Comparison of ENCODE assay signal across 16 cellular contexts in the genomic region with DNA sequence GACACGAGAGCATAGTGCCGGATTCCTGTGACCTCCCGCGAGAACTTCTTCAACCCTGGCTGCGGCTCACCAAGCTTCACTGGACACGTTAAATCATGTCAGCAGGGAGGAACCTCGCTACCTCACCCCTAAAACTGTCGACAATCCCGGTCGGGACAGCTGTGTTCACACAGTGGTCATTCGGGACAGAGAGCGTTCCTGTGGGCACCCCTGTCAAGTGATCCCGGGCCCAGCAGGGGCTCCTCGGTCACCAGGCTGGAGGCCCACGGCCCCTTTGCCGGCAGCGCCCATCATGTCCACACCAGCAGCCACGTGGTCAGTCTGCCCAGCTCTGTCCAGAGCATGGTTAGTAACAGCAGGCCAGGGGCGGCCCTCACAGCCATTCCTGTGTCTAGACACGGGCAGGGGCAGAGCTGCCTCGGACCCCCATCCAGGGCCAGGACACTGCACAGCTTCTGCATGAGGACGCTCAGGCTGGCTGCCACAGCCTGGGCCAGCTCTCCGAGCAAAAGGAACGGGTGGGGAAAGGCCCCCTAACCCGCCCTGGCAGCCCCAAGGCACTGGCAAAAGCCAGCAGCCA. TPM values are rescaled to one million over a fixed set of nuclear protein-coding genes. Genes with fewer than 3 reads are reported as not detected.
DNase-seq lines count a peak whose midpoint lies in the region; ATAC-seq, FAIRE-seq and TF ChIP-seq lines count a peak whose summit lies in the region.
"Had no signal": no experiment of that assay in that cellular context is flagged by ENCODE, and none has a peak within 500 bp of the region (broad histone marks: within the 10 kb centered on the region; RNA-seq: fewer than 3 reads in every experiment).

No MANE protein-coding gene starts in this region.

- H3K9ac ChIP-seq in BLaER1 (no peak overlapping the region), K562 (ENCODE audit: insufficient read depth in 1 of 2, low read depth in 2 of 2, low read length in 2 of 2) (peak overlapping the region in 1 of 2 experiments; percentile 50; a peak in 1 of 4 replicates)

- BruUV-seq in K562 (replicated peaks; lab: Mats Ljungman, UMichigan): no TSS peak

- TF ChIP-seq RAD21 in K562 (CRISPR knock-in tag; conservative IDR thresholded peaks at IDR 0.05 in 1 of 2, IDR thresholded peaks at IDR 0.05 in 1 of 2): no peak

- peak overlapping the region in 6 of 7 donors; percentile 14 to 91 (median 83) for H3K4me3 Mint-ChIP-seq in CD8-positive, alpha-beta memory T cell
- peak overlapping the region; percentile 87 to 92 (median 90) for H3K4me3 Mint-ChIP-seq in nephron

- H3K79me2 ChIP-seq in K562 (ENCODE audit: control insufficient read depth, insufficient read depth, low read length): peaks cover 49% of the 10 kb centered on the region

- H3K4me1 Mint-ChIP-seq in CD8-positive, alpha-beta memory T cell: peaks cover 22 to 29% (median 22%) of the 10 kb centered on the region in 3 donors
- peaks cover 19% of the 10 kb centered on the region for H3K4me1 Mint-ChIP-seq in nephron

- no peak for TF ChIP-seq EP300 in K562 (IDR thresholded peaks at IDR 0.05; ENCODE audit: low read length)

- H3K4me2 ChIP-seq in BLaER1: peak overlapping the region; percentile 96
- no peak overlapping the region for H3K4me2 ChIP-seq in K562 (ENCODE audit: insufficient read depth, low read length)

- peaks cover 9% of the 10 kb centered on the region for H3K9me1 ChIP-seq in K562 (ENCODE audit: control insufficient read depth, insufficient read depth, low read length)

- H3K9me3 Mint-ChIP-seq in CD8-positive, alpha-beta memory T cell: no peaks in the 10 kb centered on the region
- H3K9me3 Mint-ChIP-seq in nephron: no peaks in the 10 kb centered on the region

- H3K4me3 ChIP-seq in BLaER1 (no peak overlapping the region), K562 (no peak overlapping the region)
- no peak overlapping the region for H3K4me3 ChIP-seq in CD8-positive, alpha-beta memory T cell (ENCODE audit: low read length)
- H3K4me3 ChIP-seq: stomach had no signal

- POLR2A ChIA-PET in CD8-positive, alpha-beta memory T cell (lab: Charles Lee): no interaction called here
- POLR2A ChIA-PET in K562 (lab: Yijun Ruan, JAX): interaction anchor here (1.1 to 5.6 kb wide), 3 partner anchors 13 to 26 kb away, joined by 3 to 33 read pairs (median 4); no protein-coding TSS in a partner anchor

- H3K4me1 ChIP-seq in BLaER1: peaks cover 42% of the 10 kb centered on the region
- H3K4me1 ChIP-seq in CD8-positive, alpha-beta memory T cell (ENCODE audit: insufficient read depth, low read length): peaks cover 23% of the 10 kb centered on the region
- H3K4me1 ChIP-seq in K562 (replicated peaks in 1 of 2; ENCODE audit: control insufficient read depth in 2 of 2, insufficient read depth in 2 of 2, low read length in 2 of 2): peaks cover 21 to 56% of the 10 kb centered on the region in 2 experiments

- no peak for TF ChIP-seq CTCF in K562 (IDR thresholded peaks at IDR 0.05 in 2 of 3, conservative IDR thresholded peaks at IDR 0.05 in 1 of 3; ENCODE audit: insufficient read depth in 2 of 3, low read depth in 1 of 3, low read length in 3 of 3)
- TF ChIP-seq CTCF in nephron (IDR thresholded peaks at IDR 0.05; ENCODE audit: unreplicated experiment in 3 of 3): no peak

- WGBS in K562 (ENCODE audit: insufficient coverage, low coverage, missing lambda C conversion rate): 91% methylated on average over 25 of the region's 25 CpGs

- CTCF ChIA-PET in CD8-positive, alpha-beta memory T cell (lab: Charles Lee): interaction anchor here (1.2 kb wide), 1 partner anchor 15 kb away, joined by 3 read pairs; no protein-coding TSS in a partner anchor
- CTCF ChIA-PET in K562 (lab: Yijun Ruan, JAX; ENCODE audit: low intra/inter-chr PET ratio): no interaction called here

- no peaks in the 10 kb centered on the region for H3K9me3 ChIP-seq in BLaER1
- H3K9me3 ChIP-seq in CD8-positive, alpha-beta memory T cell (ENCODE audit: low read length): no peaks in the 10 kb centered on the region
- H3K9me3 ChIP-seq in K562 (replicated peaks; ENCODE audit: control insufficient read depth, insufficient read depth, low read depth, low read length): no peaks in the 10 kb centered on the region
- H3K9me3 ChIP-seq: stomach had no signal

- H3K27ac Mint-ChIP-seq in CD8-positive, alpha-beta memory T cell: peak overlapping the region in 2 of 8 donors; percentile 50 to 68
- H3K27ac Mint-ChIP-seq in nephron: no peak overlapping the region

- no peak for ATAC-seq in K562
- ATAC-seq in HG03045 (IDR thresholded peaks at IDR 0.05; ENCODE audit: unreplicated experiment): no peak
- no peak for ATAC-seq in HG02885 (IDR thresholded peaks at IDR 0.05; ENCODE audit: poor library complexity, unreplicated experiment)

- in situ Hi-C loops in K562 (cut with MboI): no loop called here

- H3K27me3 Mint-ChIP-seq in CD8-positive, alpha-beta memory T cell: no peaks in the 10 kb centered on the region
- H3K27me3 Mint-ChIP-seq in nephron (ENCODE audit: low read depth): no peaks in the 10 kb centered on the region

- peaks cover 55% of the 10 kb centered on the region for H3K36me3 ChIP-seq in BLaER1
- no peaks in the 10 kb centered on the region for H3K36me3 ChIP-seq in CD8-positive, alpha-beta memory T cell (ENCODE audit: insufficient read depth, low read length)
- peaks cover 50% of the 10 kb centered on the region; the same call in 2 of the 3 replicates for H3K36me3 ChIP-seq in K562 (ENCODE audit: control insufficient read depth, insufficient read depth, low read length)

- H2AFZ ChIP-seq in K562 (ENCODE audit: low read depth, low read length): no peak overlapping the region

- no peak for TF ChIP-seq POLR2A in K562 (conservative IDR thresholded peaks at IDR 0.05)

- no peaks in the 10 kb centered on the region for H3K27me3 ChIP-seq in BLaER1
- H3K27me3 ChIP-seq in CD8-positive, alpha-beta memory T cell (ENCODE audit: insufficient read depth, low read length, poor library complexity, severe bottlenecking): no peaks in the 10 kb centered on the region
- H3K27me3 ChIP-seq in K562 (ENCODE audit: control insufficient read depth in 2 of 2, insufficient read depth in 2 of 2, low read length in 2 of 2): no peaks in the 10 kb centered on the region
- H3K27me3 ChIP-seq: stomach had no signal

- no peak for FAIRE-seq in K562 (lab: Jason Lieb, UNC)
- FAIRE-seq: keratinocyte had no signal

- no peak for DNase-seq in CD8-positive, alpha-beta memory T cell
- no peak for DNase-seq in K562 (ENCODE audit: extremely low read depth in 1 of 4, low spot score in 3 of 4)
- DNase-seq in NCI-H2196 (lab: John Stamatoyannopoulos, UW; ENCODE audit: unreplicated experiment): no peak
- DNase-seq: activated gamma-delta T cell, AML-193, DMS53, KBM-7, NCI-H1105, NCI-H2227 treated with DMSO at 0.1 percent for 48 hours, SHP77 treated with DMSO at 0.1 percent for 48 hours, stomach had no signal

- peaks cover 0 to 24% (median 2%) of the 10 kb centered on the region in 3 donors for H3K36me3 Mint-ChIP-seq in CD8-positive, alpha-beta memory T cell
- peaks cover 11% of the 10 kb centered on the region for H3K36me3 Mint-ChIP-seq in nephron (ENCODE audit: low read depth)

- H3K27ac ChIP-seq in BLaER1: no peak overlapping the region
- H3K27ac ChIP-seq in CD8-positive, alpha-beta memory T cell (ENCODE audit: low read depth, low read length): no peak overlapping the region
- no peak overlapping the region for H3K27ac ChIP-seq in K562 (ENCODE audit: extremely low read depth, low read depth, low read length)
- H3K27ac ChIP-seq: stomach had no signal

- intact Hi-C loops in K562 (cut with micrococcal nuclease): no loop called here

- peaks cover 86% of the 10 kb centered on the region for H4K20me1 ChIP-seq in BLaER1
- H4K20me1 ChIP-seq in K562 (replicated peaks; ENCODE audit: control insufficient read depth, insufficient read depth, low read length): peaks cover 25% of the 10 kb centered on the region; the same call in 1 of the 2 replicates

RNA-seq across cellular contexts. Expression of gene INPP5E, which starts 3.5 kb away (rescaled TPM):
- total RNA-seq in CD8-positive, alpha-beta memory T cell: 10 to 100 TPM; 18.0 to 19.2 TPM
- 5.3 TPM for polyA plus RNA-seq in CD8-positive, alpha-beta memory T cell
- 37.0 and 74.1 TPM in 2 replicates for total RNA-seq in K562 (2011; cell fraction: chromatin; rRNA removed; ENCODE audit: low replicate concordance)
- 37.7 and 43.0 TPM in 2 replicates for total RNA-seq in K562 (2011; cell fraction: nucleolus; rRNA removed)
- 29.3 and 32.3 TPM in 2 replicates for total RNA-seq in K562 (2011; cell fraction: nucleoplasm; rRNA removed)
- total RNA-seq in K562 (2014; rRNA removed) (8.8 and 11.1 TPM in 2 replicates), K562 (2014; rRNA removed; fragmentation: Illumina TruSeq; extraction: Trizol) (2.5 and 2.9 TPM in 2 replicates), K562 (2015; rRNA removed; fragmentation: Illumina TruSeq; extraction: Trizol) (5.4 and 5.7 TPM in 2 replicates), K562 (2021) (16.3 and 17.4 TPM in 2 replicates)
- polyA plus RNA-seq in K562 (2011; rRNA removed) (4.4 and 6.8 TPM in 2 replicates), K562 (2014; fragmentation: Illumina TruSeq; extraction: Trizol) (4.9 and 8.4 TPM in 2 replicates), K562 (2014; fragmentation: Nextera tagmentation; extraction: Ambion mirVana) (under 1 TPM; 0.38 to 0.56 TPM), K562 (2014; rRNA removed) (14.1 and 15.1 TPM in 2 replicates)
- polyA plus RNA-seq in K562 (2011; cell fraction: cytosol; rRNA removed): 4.8 and 9.1 TPM in 2 replicates
- 52.4 and 74.6 TPM in 2 replicates for polyA plus RNA-seq in K562 (2011; cell fraction: nucleus; rRNA removed)
- polyA plus RNA-seq in K562 (2012): 9.4 and 14.3 TPM in 2 replicates
- polyA minus RNA-seq in K562 (2011; rRNA and poly(A)+ RNA removed): 1.9 and 2.4 TPM in 2 replicates
- 3.7 and 3.8 TPM in 2 replicates for polyA minus RNA-seq in K562 (2011; cell fraction: cytosol; rRNA and poly(A)+ RNA removed)
- polyA minus RNA-seq in K562 (2011; cell fraction: nucleus; rRNA and poly(A)+ RNA removed): 10.7 and 12.0 TPM in 2 replicates

RNA-seq across cellular contexts. Expression of gene PMPCA, which starts 25.7 kb away (rescaled TPM):
- total RNA-seq in CD8-positive, alpha-beta memory T cell: 100 to 1,000 TPM in 1 of 2 experiments, 10 to 100 TPM in 1; 96.4 to 101 TPM
- polyA plus RNA-seq in CD8-positive, alpha-beta memory T cell: 39.2 TPM
- total RNA-seq in K562 (2011; cell fraction: chromatin; rRNA removed; ENCODE audit: low replicate concordance): 255 and 404 TPM in 2 replicates
- 209 and 247 TPM in 2 replicates for total RNA-seq in K562 (2011; cell fraction: nucleolus; rRNA removed)
- total RNA-seq in K562 (2011; cell fraction: nucleoplasm; rRNA removed): 203 and 214 TPM in 2 replicates
- 86.6 and 111 TPM in 2 replicates for total RNA-seq in K562 (2014; rRNA removed)
- 82.4 and 104 TPM in 2 replicates for total RNA-seq in K562 (2014; rRNA removed; fragmentation: Illumina TruSeq; extraction: Trizol)
- 66.6 and 67.5 TPM in 2 replicates for total RNA-seq in K562 (2015; rRNA removed; fragmentation: Illumina TruSeq; extraction: Trizol)
- total RNA-seq in K562 (2021): 118 and 139 TPM in 2 replicates
- polyA plus RNA-seq in K562 (2011; rRNA removed): 114 and 119 TPM in 2 replicates
- polyA plus RNA-seq in K562 (2011; cell fraction: cytosol; rRNA removed): 102 and 129 TPM in 2 replicates
- polyA plus RNA-seq in K562 (2011; cell fraction: nucleus; rRNA removed): 346 and 387 TPM in 2 replicates
- polyA plus RNA-seq in K562 (2012): 65.8 and 181 TPM in 2 replicates
- polyA plus RNA-seq in K562 (2014; fragmentation: Illumina TruSeq; extraction: Trizol): 99.8 and 122 TPM in 2 replicates
- 10 to 100 TPM; 23.9 to 30.0 TPM for polyA plus RNA-seq in K562 (2014; fragmentation: Nextera tagmentation; extraction: Ambion mirVana)
- 129 and 143 TPM in 2 replicates for polyA plus RNA-seq in K562 (2014; rRNA removed)
- 81.4 and 83.2 TPM in 2 replicates for polyA minus RNA-seq in K562 (2011; rRNA and poly(A)+ RNA removed)
- 40.2 and 43.4 TPM in 2 replicates for polyA minus RNA-seq in K562 (2011; cell fraction: cytosol; rRNA and poly(A)+ RNA removed)
- polyA minus RNA-seq in K562 (2011; cell fraction: nucleus; rRNA and poly(A)+ RNA removed): 68.0 and 90.1 TPM in 2 replicates

RNA-seq across cellular contexts. Expression of gene ENTR1, which starts 25.7 kb away (rescaled TPM):
- total RNA-seq in CD8-positive, alpha-beta memory T cell: 10 to 100 TPM; 52.2 to 55.5 TPM
- polyA plus RNA-seq in CD8-positive, alpha-beta memory T cell: 13.1 TPM
- total RNA-seq in K562 (2011; cell fraction: chromatin; rRNA removed; ENCODE audit: low replicate concordance): 129 and 278 TPM in 2 replicates
- 185 and 197 TPM in 2 replicates for total RNA-seq in K562 (2011; cell fraction: nucleolus; rRNA removed)
- total RNA-seq in K562 (2011; cell fraction: nucleoplasm; rRNA removed): 143 and 151 TPM in 2 replicates
- total RNA-seq in K562 (2014; rRNA removed): 79.0 and 88.8 TPM in 2 replicates
- total RNA-seq in K562 (2014; rRNA removed; fragmentation: Illumina TruSeq; extraction: Trizol): 38.1 and 38.3 TPM in 2 replicates
- 61.3 and 65.5 TPM in 2 replicates for total RNA-seq in K562 (2015; rRNA removed; fragmentation: Illumina TruSeq; extraction: Trizol)
- 101 and 104 TPM in 2 replicates for total RNA-seq in K562 (2021)
- 77.3 and 92.6 TPM in 2 replicates for polyA plus RNA-seq in K562 (2011; rRNA removed)
- polyA plus RNA-seq in K562 (2011; cell fraction: cytosol; rRNA removed): 45.3 and 59.9 TPM in 2 replicates
- polyA plus RNA-seq in K562 (2011; cell fraction: nucleus; rRNA removed): 432 and 490 TPM in 2 replicates
- polyA plus RNA-seq in K562 (2012): 54.6 and 62.9 TPM in 2 replicates
- polyA plus RNA-seq in K562 (2014; fragmentation: Illumina TruSeq; extraction: Trizol): 72.6 and 75.9 TPM in 2 replicates
- 1 to 10 TPM; 6.7 to 9.6 TPM for polyA plus RNA-seq in K562 (2014; fragmentation: Nextera tagmentation; extraction: Ambion mirVana)
- 106 and 108 TPM in 2 replicates for polyA plus RNA-seq in K562 (2014; rRNA removed)
- 19.2 and 21.9 TPM in 2 replicates for polyA minus RNA-seq in K562 (2011; rRNA and poly(A)+ RNA removed)
- polyA minus RNA-seq in K562 (2011; cell fraction: cytosol; rRNA and poly(A)+ RNA removed): 33.9 and 46.1 TPM in 2 replicates
- 76.5 and 84.3 TPM in 2 replicates for polyA minus RNA-seq in K562 (2011; cell fraction: nucleus; rRNA and poly(A)+ RNA removed)

RNA-seq across cellular contexts. Expression of gene SNAPC4, which starts 36.2 kb away (rescaled TPM):
- total RNA-seq in CD8-positive, alpha-beta memory T cell: 10 to 100 TPM; 22.1 to 23.6 TPM
- 2.6 TPM for polyA plus RNA-seq in CD8-positive, alpha-beta memory T cell
- total RNA-seq in K562 (2011; cell fraction: chromatin; rRNA removed; ENCODE audit: low replicate concordance): 42.9 and 79.4 TPM in 2 replicates
- 32.0 TPM in 2 replicates for total RNA-seq in K562 (2011; cell fraction: nucleolus; rRNA removed)
- total RNA-seq in K562 (2011; cell fraction: nucleoplasm; rRNA removed): 23.1 and 26.3 TPM in 2 replicates
- total RNA-seq in K562 (2014; rRNA removed) (14.4 and 15.8 TPM in 2 replicates), K562 (2014; rRNA removed; fragmentation: Illumina TruSeq; extraction: Trizol) (7.1 and 8.8 TPM in 2 replicates), K562 (2015; rRNA removed; fragmentation: Illumina TruSeq; extraction: Trizol) (9.3 and 11.1 TPM in 2 replicates), K562 (2021) (17.1 and 18.7 TPM in 2 replicates)
- polyA plus RNA-seq in K562 (2011; rRNA removed) (4.4 and 4.5 TPM in 2 replicates), K562 (2014; fragmentation: Illumina TruSeq; extraction: Trizol) (8.8 and 9.0 TPM in 2 replicates), K562 (2014; fragmentation: Nextera tagmentation; extraction: Ambion mirVana) (under 1 TPM; 0.21 to 0.46 TPM), K562 (2014; rRNA removed) (18.7 and 21.8 TPM in 2 replicates)
- 3.2 and 7.4 TPM in 2 replicates for polyA plus RNA-seq in K562 (2011; cell fraction: cytosol; rRNA removed)
- polyA plus RNA-seq in K562 (2011; cell fraction: nucleus; rRNA removed): 16.1 and 32.6 TPM in 2 replicates
- polyA plus RNA-seq in K562 (2012): 9.7 and 10.5 TPM in 2 replicates
- 6.7 and 10.2 TPM in 2 replicates for polyA minus RNA-seq in K562 (2011; rRNA and poly(A)+ RNA removed)
- 6.1 and 7.4 TPM in 2 replicates for polyA minus RNA-seq in K562 (2011; cell fraction: cytosol; rRNA and poly(A)+ RNA removed)
- 8.3 and 11.7 TPM in 2 replicates for polyA minus RNA-seq in K562 (2011; cell fraction: nucleus; rRNA and poly(A)+ RNA removed)

RNA-seq across cellular contexts. Expression of gene SEC16A, which starts 46.7 kb away (rescaled TPM):
- 10 to 100 TPM; 75.5 to 78.0 TPM for total RNA-seq in CD8-positive, alpha-beta memory T cell
- 42.9 TPM for polyA plus RNA-seq in CD8-positive, alpha-beta memory T cell
- total RNA-seq in K562 (2011; cell fraction: chromatin; rRNA removed; ENCODE audit: low replicate concordance): 131 and 191 TPM in 2 replicates
- total RNA-seq in K562 (2011; cell fraction: nucleolus; rRNA removed): 87.9 and 99.6 TPM in 2 replicates
- total RNA-seq in K562 (2011; cell fraction: nucleoplasm; rRNA removed): 87.4 and 93.4 TPM in 2 replicates
- total RNA-seq in K562 (2014; rRNA removed): 17.1 and 20.1 TPM in 2 replicates
- total RNA-seq in K562 (2014; rRNA removed; fragmentation: Illumina TruSeq; extraction: Trizol): 9.1 and 9.3 TPM in 2 replicates
- 8.7 and 11.1 TPM in 2 replicates for total RNA-seq in K562 (2015; rRNA removed; fragmentation: Illumina TruSeq; extraction: Trizol)
- 56.1 and 62.8 TPM in 2 replicates for total RNA-seq in K562 (2021)
- 14.0 and 25.1 TPM in 2 replicates for polyA plus RNA-seq in K562 (2011; rRNA removed)
- polyA plus RNA-seq in K562 (2011; cell fraction: cytosol; rRNA removed): 14.1 and 19.3 TPM in 2 replicates
- 83.4 and 92.4 TPM in 2 replicates for polyA plus RNA-seq in K562 (2011; cell fraction: nucleus; rRNA removed)
- 40.9 and 50.7 TPM in 2 replicates for polyA plus RNA-seq in K562 (2012)
- 44.6 and 47.6 TPM in 2 replicates for polyA plus RNA-seq in K562 (2014; fragmentation: Illumina TruSeq; extraction: Trizol)
- 10 to 100 TPM in 1 of 2 experiments, 1 to 10 TPM in 1; 8.3 to 12.0 TPM for polyA plus RNA-seq in K562 (2014; fragmentation: Nextera tagmentation; extraction: Ambion mirVana)
- polyA plus RNA-seq in K562 (2014; rRNA removed): 30.9 and 32.2 TPM in 2 replicates
- 9.3 and 13.0 TPM in 2 replicates for polyA minus RNA-seq in K562 (2011; rRNA and poly(A)+ RNA removed)
- polyA minus RNA-seq in K562 (2011; cell fraction: cytosol; rRNA and poly(A)+ RNA removed): 32.1 and 45.6 TPM in 2 replicates
- 19.7 and 31.5 TPM in 2 replicates for polyA minus RNA-seq in K562 (2011; cell fraction: nucleus; rRNA and poly(A)+ RNA removed)
